In genomic region chr2:188322569-188323531, GRCh38 we compare ENCODE assay signal across 15 cellular contexts. TPM values are rescaled to one million over a fixed set of nuclear protein-coding genes. Genes with fewer than 3 reads are reported as not detected.
A peak's percentile ranks its signal among the peaks of the same experiment; 100 is the strongest.
DNase-seq lines count a peak whose midpoint lies in the region; ATAC-seq, FAIRE-seq and TF ChIP-seq lines count a peak whose summit lies in the region.
"Had no signal": no experiment of that assay in that cellular context is flagged by ENCODE, and none has a peak within 500 bp of the region (broad histone marks: within the 10 kb centered on the region; RNA-seq: fewer than 3 reads in every experiment).

No MANE protein-coding gene starts in this region.

- H2AFZ ChIP-seq in H1 (ENCODE audit: low read length) = no peak overlapping the region

- no peak for TF ChIP-seq RAD21 in H1 (IDR thresholded peaks at IDR 0.05 in 1 of 2, conservative IDR thresholded peaks at IDR 0.05 in 1 of 2; ENCODE audit: low read depth in 2 of 2, low read length in 2 of 2)

- intact Hi-C loops in pancreas (cut with DNase I) = no loop called here

- H2BK5ac ChIP-seq in H1 (ENCODE audit: low read depth, low read length) = peak overlapping the region; percentile 66; the same call in 1 of the 2 replicates

- CTCF ChIA-PET in H1 (lab: Charles Lee; ENCODE audit: partially characterized antibody) = interaction anchor here (0.9 to 1.4 kb wide), 5 partner anchors 10 to 190 kb away, joined by 3 to 5 read pairs (median 4); partner anchors contain the start of gene GULP1

- H4K20me1 ChIP-seq in H1 (replicated peaks in 1 of 2; ENCODE audit: control insufficient read depth in 1 of 2, insufficient read depth in 2 of 2, low read length in 2 of 2) = peaks cover 2 to 10% of the 10 kb centered on the region in 2 experiments

- no peak overlapping the region for H2BK120ac ChIP-seq in H1 (replicated peaks; ENCODE audit: low read depth, low read length)

- no peak overlapping the region for H3K14ac ChIP-seq in H1 (ENCODE audit: insufficient read length)

- FAIRE-seq in RCC 7860 (lab: Jason Lieb, UNC) = peak; percentile 83
- peak; percentile 42 for FAIRE-seq in H1 (lab: Jason Lieb, UNC)
- FAIRE-seq in pancreas (lab: Jason Lieb, UNC) = no peak

- no peaks in the 10 kb centered on the region; the same call in 1 of the 2 replicates for H3K23me2 ChIP-seq in H1 (ENCODE audit: low read depth, low read length)

- H3K27me3 ChIP-seq in H1 (replicated peaks in 1 of 4; ENCODE audit: control insufficient read depth in 3 of 4, extremely low read depth in 1 of 4, insufficient read depth in 3 of 4, low read length in 3 of 4) = no peaks in the 10 kb centered on the region
- H3K27me3 ChIP-seq in pancreas = no peaks in the 10 kb centered on the region
- H3K27me3 ChIP-seq: SJCRH30 had no signal

- 79% methylated on average over 6 of the region's 6 CpGs; no CpG with 5 or more reads in 1 of the 2 experiments for WGBS in H1 (ENCODE audit: extremely low coverage in 1 of 2, insufficient coverage in 1 of 2, insufficient read length in 1 of 2, insufficient replicate concordance in 2 of 2, low coverage in 1 of 2, low lambda C conversion rate in 2 of 2, missing lambda C conversion rate in 1 of 2), 2 experiments
- 36 to 49% methylated on average over 6 of the region's 6 CpGs for WGBS in pancreas, 2 donors

- no peak overlapping the region for H2BK20ac ChIP-seq in H1 (ENCODE audit: low read length)

- no peak overlapping the region for H3K23ac ChIP-seq in H1 (ENCODE audit: insufficient read length)

- H3K4me3 ChIP-seq in H1 (ENCODE audit: extremely low read depth in 1 of 4, insufficient read depth in 2 of 4, low read depth in 3 of 4, low read length in 4 of 4) (no peak overlapping the region), pancreas (no peak overlapping the region)
- H3K4me3 ChIP-seq: SJCRH30 had no signal

- peaks cover 0 to 12% (median 5%) of the 10 kb centered on the region in 4 experiments; a peak in 5 of 7 replicates for H3K4me1 ChIP-seq in H1 (replicated peaks in 1 of 4; ENCODE audit: control insufficient read depth in 3 of 4, insufficient read depth in 4 of 4, low read length in 3 of 4)
- H3K4me1 ChIP-seq in pancreas = peaks cover 6 to 18% (median 9%) of the 10 kb centered on the region in 3 donors

- H3K79me1 ChIP-seq in H1 (ENCODE audit: low read depth, low read length) = peaks cover 3% of the 10 kb centered on the region; the same call in 1 of the 2 replicates

- no peak overlapping the region for H2AK5ac ChIP-seq in H1 (ENCODE audit: low read depth, low read length)

- no peak overlapping the region for H4K8ac ChIP-seq in H1 (ENCODE audit: extremely low read depth, insufficient read depth, low read length)

- no peak overlapping the region for H3K18ac ChIP-seq in H1 (ENCODE audit: extremely low read depth, low read length)

- no peak overlapping the region for H3K4ac ChIP-seq in H1 (replicated peaks; ENCODE audit: insufficient read length, low read depth, low read length)

- POLR2A ChIA-PET in H1 (lab: Charles Lee; ENCODE audit: partially characterized antibody) = interaction anchor here (1.0 to 1.5 kb wide), 4 partner anchors 8 to 60 kb away, joined by 3 to 4 read pairs (median 4); no protein-coding TSS in a partner anchor

- H3K9ac ChIP-seq in H1 (replicated peaks in 1 of 4; ENCODE audit: extremely low read depth in 1 of 4, low read depth in 3 of 4, low read length in 3 of 4) = no peak overlapping the region

- H3K9me3 ChIP-seq in H1 (ENCODE audit: insufficient read depth in 2 of 2, low read depth in 1 of 2, low read length in 1 of 2) (no peaks in the 10 kb centered on the region), pancreas (no peaks in the 10 kb centered on the region)

- ATAC-seq in pancreas (peak; percentile 77 to 87 (median 84)), GM19467 (IDR thresholded peaks at IDR 0.05; ENCODE audit: unreplicated experiment) (no peak)
- ATAC-seq: stimulated activated naive CD8-positive, alpha-beta T cell treated with anti-CD3 and anti-CD28 coated beads, Interleukin-15, Interleukin-2, amounts not matched to agents 100 U/mL and 50 U/mL, for 24 hours had no signal

- no peak for TF ChIP-seq EP300 in H1 (IDR thresholded peaks at IDR 0.05; ENCODE audit: borderline replicate concordance in 1 of 2, low read depth in 2 of 2, low read length in 2 of 2)

- H3K56ac ChIP-seq in H1 (replicated peaks; ENCODE audit: insufficient read length, low read depth, low read length) = no peak overlapping the region

- DNase-seq in H4 (ENCODE audit: low spot score) (peak; percentile 10), RCC 7860 (ENCODE audit: low spot score) (peak; percentile 26), H1 (ENCODE audit: low read depth in 1 of 2, low spot score in 2 of 2) (no peak), pancreas (peak in 3 of 6 donors; percentile 25 to 37 (median 32)), iPS-NIHi11 (ENCODE audit: low spot score) (no peak), NCI-H146 (lab: John Stamatoyannopoulos, UW) (no peak)
- DNase-seq in activated naive CD4-positive, alpha-beta T cell treated with anti-CD3 and anti-CD28 coated beads, Interleukin-2, amount 50 U/mL, for 16 hours = no peak
- DNase-seq: Karpas-422; NCI-H187; NCI-H69; stimulated activated CD4-positive, alpha-beta T cell treated with anti-CD3 and anti-CD28 coated beads, Interleukin-4, amount 100 ng/mL, for 24 hours; stimulated activated naive CD8-positive, alpha-beta T cell treated with anti-CD3 and anti-CD28 coated beads, Interleukin-15, Interleukin-2, amounts not matched to agents 100 U/mL and 50 U/mL, for 24 hours had no signal

- H4K91ac ChIP-seq in H1 (replicated peaks; ENCODE audit: insufficient read length, low read length) = no peak overlapping the region

- peak overlapping the region in 1 of 2 experiments; percentile 33; a peak in 1 of 4 replicates for H3K4me2 ChIP-seq in H1 (ENCODE audit: insufficient read depth in 1 of 2, low read depth in 2 of 2, low read length in 2 of 2)

- no peak for TF ChIP-seq POLR2A in H1 (IDR thresholded peaks at IDR 0.05; ENCODE audit: control extremely low read depth in 1 of 2, low read depth in 2 of 2, low read length in 2 of 2)

- H3K79me2 ChIP-seq in H1 (ENCODE audit: control insufficient read depth in 1 of 2, insufficient read depth in 2 of 2, low read length in 2 of 2) = peaks cover 7 to 100% of the 10 kb centered on the region in 2 experiments

- H4K5ac ChIP-seq in H1 (ENCODE audit: insufficient read length, low read depth, low read length) = no peak overlapping the region

- 0 out of 2 replicates have a peak overlapping the region, but pooled peaks have one; percentile 19 for H2BK15ac ChIP-seq in H1 (ENCODE audit: low read length)

- no peaks in the 10 kb centered on the region for H3K36me3 ChIP-seq in H1 (ENCODE audit: control insufficient read depth in 2 of 4, insufficient read depth in 4 of 4, low read length in 3 of 4)
- H3K36me3 ChIP-seq in pancreas = no peaks in the 10 kb centered on the region

- H2BK12ac ChIP-seq in H1 (ENCODE audit: low read depth, low read length) = no peak overlapping the region

- no peak for TF ChIP-seq CTCF in H1 (IDR thresholded peaks at IDR 0.05; ENCODE audit: control extremely low read depth in 1 of 3, insufficient read depth in 1 of 3, low read depth in 1 of 3, low read length in 3 of 3)
- TF ChIP-seq CTCF in pancreas (IDR thresholded peaks at IDR 0.05) = no peak

- no peak overlapping the region for H3K27ac ChIP-seq in H1 (ENCODE audit: low read depth, low read length)
- H3K27ac ChIP-seq in pancreas = peak overlapping the region; percentile 1 to 68 (median 43)
- H3K27ac ChIP-seq: C4-2B, SJCRH30 had no signal

TF ChIP-seq in H1, 55 proteins besides CTCF, POLR2A, EP300 and RAD21:
- no peak for TF ChIP-seq RFX5 (IDR thresholded peaks at IDR 0.05; ENCODE audit: borderline replicate concordance, low read depth, low read length)
- TF ChIP-seq RXRA (IDR thresholded peaks at IDR 0.05; ENCODE audit: insufficient read depth, low read depth, low read length) = no peak
- no peak for TF ChIP-seq GABPA (IDR thresholded peaks at IDR 0.05; ENCODE audit: borderline replicate concordance, insufficient read depth, low read length)
- TF ChIP-seq KDM5A (IDR thresholded peaks at IDR 0.05; ENCODE audit: low read length) = no peak
- no peak for TF ChIP-seq JUN (IDR thresholded peaks at IDR 0.05; ENCODE audit: low read depth, low read length)
- TF ChIP-seq ZNF274 (IDR thresholded peaks at IDR 0.05; ENCODE audit: borderline replicate concordance, extremely low read depth, low read length) = no peak
- TF ChIP-seq YY1 (IDR thresholded peaks at IDR 0.05; ENCODE audit: low read depth, low read length) = no peak
- TF ChIP-seq, protein P1, sequence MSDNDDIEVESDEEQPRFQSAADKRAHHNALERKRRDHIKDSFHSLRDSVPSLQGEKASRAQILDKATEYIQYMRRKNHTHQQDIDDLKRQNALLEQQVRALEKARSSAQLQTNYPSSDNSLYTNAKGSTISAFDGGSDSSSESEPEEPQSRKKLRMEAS (IDR thresholded peaks at IDR 0.05) = no peak
- TF ChIP-seq SP1 (IDR thresholded peaks at IDR 0.05; ENCODE audit: low read depth, low read length) = no peak
- no peak for TF ChIP-seq RNF2 (IDR thresholded peaks at IDR 0.05; ENCODE audit: borderline replicate concordance, low read depth, low read length, missing control alignments, poor library complexity, severe bottlenecking)
- TF ChIP-seq MAFK (IDR thresholded peaks at IDR 0.05; ENCODE audit: low read depth, low read length) = no peak
TF ChIP-seq in H1: peak in this region for 0.

RNA-seq across cellular contexts. Expression of gene GULP1, which starts 31.2 kb away (rescaled TPM):
- total RNA-seq in H4 (2014; rRNA removed; shearing (Covaris generic)) = 24.4 and 31.2 TPM in 2 replicates
- 130 and 139 TPM in 2 replicates for total RNA-seq in H1 (2021; fragmentation: NEBNext Ultra II Directional; extraction: Animal tissue kit (Norgen Biotek cat#: 25700))
- polyA plus RNA-seq in H1 (2011; rRNA removed) (56.4 and 69.7 TPM in 2 replicates), pancreas (1 to 10 TPM; 5.4 to 6.5 TPM)
- 69.1 TPM for polyA plus RNA-seq in H1 (2011; cell fraction: cytosol; rRNA removed)
- polyA plus RNA-seq in H1 (2011; cell fraction: nucleus; rRNA removed) = 80.6 TPM
- 64.6 to 96.2 TPM (median 88.8 TPM) in 4 replicates for polyA plus RNA-seq in H1 (2012, experiment 1 of 2)
- polyA plus RNA-seq in H1 (2012, experiment 2 of 2) = 8.6 TPM
- 131 TPM for polyA plus RNA-seq in H1 (2013, experiment 1 of 2)
- polyA plus RNA-seq in H1 (2013, experiment 2 of 2) = 136 TPM
- 101 and 170 TPM in 2 replicates for polyA minus RNA-seq in H1 (2011; rRNA and poly(A)+ RNA removed)
- 112 TPM for polyA minus RNA-seq in H1 (2011; cell fraction: cytosol; rRNA and poly(A)+ RNA removed)
- 251 TPM for polyA minus RNA-seq in H1 (2011; cell fraction: nucleus; rRNA and poly(A)+ RNA removed)
- 10 to 100 TPM; 11.6 to 35.7 (median 22.7) TPM for total RNA-seq in pancreas

Comparison
In these comparisons a context has a peak if more than half of its experiments do, and no peak if none do; other contexts are left out.
1. DNase-seq: peak in H4 (single experiment) and RCC 7860 (single experiment); none in H1 (0 of 2), iPS-NIHi11 (single experiment), activated naive CD4-positive, alpha-beta T cell treated with anti-CD3 and anti-CD28 coated beads, Interleukin-2, amount 50 U/mL, for 16 hours (single experiment) and NCI-H146 (single experiment).